Comparison of ENCODE assay signal across 8 cellular contexts in the genomic region with DNA sequence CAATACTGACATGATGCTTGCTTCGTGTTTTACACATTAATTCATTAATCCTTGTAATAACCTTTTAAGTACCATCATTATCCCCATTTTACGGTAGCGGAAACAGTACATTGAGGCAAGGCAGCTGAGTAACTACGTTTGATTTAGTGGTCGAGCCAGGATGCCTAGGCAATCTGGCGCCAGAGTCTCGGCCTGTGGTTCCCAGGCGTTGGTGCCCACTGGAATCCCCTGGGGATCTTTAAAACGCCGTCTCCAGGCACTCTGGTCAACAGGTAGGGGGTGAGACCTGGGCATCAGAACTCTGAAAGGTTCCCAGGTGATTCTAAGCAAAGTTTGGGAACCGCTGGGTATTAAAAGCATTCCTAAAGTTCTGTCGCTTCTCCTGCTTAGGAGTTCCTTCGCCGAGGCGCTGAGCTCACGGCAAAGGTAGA. TPM values are rescaled to one million over a fixed set of nuclear protein-coding genes. Genes with fewer than 3 reads are reported as not detected.
A peak's percentile ranks its signal among the peaks of the same experiment; 100 is the strongest.
DNase-seq lines count a peak whose midpoint lies in the region; ATAC-seq and TF ChIP-seq lines count a peak whose summit lies in the region.

No MANE protein-coding gene starts in this region.

- no peaks in the 10 kb centered on the region for H3K36me3 ChIP-seq in iPS DF 6.9 (ENCODE audit: control insufficient read depth, insufficient read depth, low read length)

- peaks cover 9% of the 10 kb centered on the region for H3K36me3 Mint-ChIP-seq in activated CD4-positive, alpha-beta T cell treated with anti-CD3 and anti-CD28 coated beads, Interleukin-2, amount 10 ng/mL, durations not matched to agents 24 days and 14 days (ENCODE audit: low read depth)
- no peaks in the 10 kb centered on the region for H3K36me3 Mint-ChIP-seq in stimulated activated memory B cell treated with anti-CD40 and anti-IgM and Interleukin-4, amounts not matched to agents 10 μg/mL and 1 μg/mL and 100 μg/mL, for 72 hours

- peaks cover 5% of the 10 kb centered on the region; the same call in 1 of the 2 replicates for H3K27me3 ChIP-seq in iPS DF 6.9 (ENCODE audit: control insufficient read depth, insufficient read depth, low read length)

- no peak overlapping the region for H3K27ac ChIP-seq in iPS DF 6.9 (ENCODE audit: low read length)

- no CpG with 5 or more reads among the region's 16 CpGs for WGBS in iPS DF 6.9 (ENCODE audit: insufficient coverage, insufficient read length)

- intact Hi-C loops in activated CD4-positive, alpha-beta T cell treated with anti-CD3 and anti-CD28 coated beads, Interleukin-2, amount 10 ng/mL, durations not matched to agents 24 days and 14 days (cut with micrococcal nuclease), result no loop called here

- H3K4me1 Mint-ChIP-seq in activated CD4-positive, alpha-beta T cell treated with anti-CD3 and anti-CD28 coated beads, Interleukin-2, amount 10 ng/mL, durations not matched to agents 24 days and 14 days, result peaks cover 27% of the 10 kb centered on the region
- H3K4me1 Mint-ChIP-seq in stimulated activated memory B cell treated with anti-CD40 and anti-IgM and Interleukin-4, amounts not matched to agents 10 μg/mL and 1 μg/mL and 100 μg/mL, for 72 hours, result peaks cover 52% of the 10 kb centered on the region

- TF ChIP-seq CTCF in WI38 (IDR thresholded peaks at IDR 0.05; ENCODE audit: low read depth, low read length), result no peak

- H3K9me3 Mint-ChIP-seq in activated CD4-positive, alpha-beta T cell treated with anti-CD3 and anti-CD28 coated beads, Interleukin-2, amount 10 ng/mL, durations not matched to agents 24 days and 14 days, result peaks cover 6% of the 10 kb centered on the region
- H3K9me3 Mint-ChIP-seq in stimulated activated memory B cell treated with anti-CD40 and anti-IgM and Interleukin-4, amounts not matched to agents 10 μg/mL and 1 μg/mL and 100 μg/mL, for 72 hours, result no peaks in the 10 kb centered on the region

- H3K9me3 ChIP-seq in iPS DF 6.9 (ENCODE audit: control insufficient read depth, insufficient read depth, low read length), result no peaks in the 10 kb centered on the region

- peak overlapping the region; percentile 82 for H3K4me3 Mint-ChIP-seq in activated CD4-positive, alpha-beta T cell treated with anti-CD3 and anti-CD28 coated beads, Interleukin-2, amount 10 ng/mL, durations not matched to agents 24 days and 14 days
- peak overlapping the region; percentile 85 for H3K4me3 Mint-ChIP-seq in stimulated activated memory B cell treated with anti-CD40 and anti-IgM and Interleukin-4, amounts not matched to agents 10 μg/mL and 1 μg/mL and 100 μg/mL, for 72 hours

- no peak for ATAC-seq in stimulated activated memory B cell treated with anti-CD40 and anti-IgM and Interleukin-4, amounts not matched to agents 10 μg/mL and 1 μg/mL and 100 μg/mL, for 72 hours
- ATAC-seq in GM19328 (IDR thresholded peaks at IDR 0.05; ENCODE audit: unreplicated experiment) (no peak), GM19035 (IDR thresholded peaks at IDR 0.05; ENCODE audit: unreplicated experiment) (no peak)

- H3K4me1 ChIP-seq in iPS DF 6.9 (ENCODE audit: control insufficient read depth, insufficient read depth, low read length), result 0 out of 2 replicates have a peak, but pooled peaks cover 2% of the 10 kb centered on the region

- H3K27me3 Mint-ChIP-seq in activated CD4-positive, alpha-beta T cell treated with anti-CD3 and anti-CD28 coated beads, Interleukin-2, amount 10 ng/mL, durations not matched to agents 24 days and 14 days, result peaks cover 13% of the 10 kb centered on the region
- no peaks in the 10 kb centered on the region for H3K27me3 Mint-ChIP-seq in stimulated activated memory B cell treated with anti-CD40 and anti-IgM and Interleukin-4, amounts not matched to agents 10 μg/mL and 1 μg/mL and 100 μg/mL, for 72 hours

- H3K27ac Mint-ChIP-seq in activated CD4-positive, alpha-beta T cell treated with anti-CD3 and anti-CD28 coated beads, Interleukin-2, amount 10 ng/mL, durations not matched to agents 24 days and 14 days, result peak overlapping the region; percentile 62
- peak overlapping the region; percentile 20 for H3K27ac Mint-ChIP-seq in stimulated activated memory B cell treated with anti-CD40 and anti-IgM and Interleukin-4, amounts not matched to agents 10 μg/mL and 1 μg/mL and 100 μg/mL, for 72 hours

- H3K4me3 ChIP-seq in WI38 (ENCODE audit: low read depth, low read length), result peak overlapping the region; percentile 82
- peak overlapping the region; percentile 49; the same call in 1 of the 2 replicates for H3K4me3 ChIP-seq in iPS DF 6.9 (ENCODE audit: low read length)

- DNase-seq in activated CD4-positive, alpha-beta T cell treated with anti-CD3 and anti-CD28 coated beads, Interleukin-2, amount 10 ng/mL, durations not matched to agents 24 days and 14 days, result no peak
- no peak for DNase-seq in activated CD4-positive, alpha-beta T cell treated with anti-CD3 and anti-CD28 coated beads for 48 hours
- DNase-seq in iPS DF 6.9 (ENCODE audit: low read depth, low spot score), result no peak
- DNase-seq in SW 1271 (lab: John Stamatoyannopoulos, UW), result no peak

RNA-seq across cellular contexts. Expression of a gene that starts 1.0 kb away (rescaled TPM):
- total RNA-seq in activated CD4-positive, alpha-beta T cell treated with anti-CD3 and anti-CD28 coated beads, Interleukin-2, amount 10 ng/mL, durations not matched to agents 24 days and 14 days, result 15.1 and 17.3 TPM in 2 replicates
